8 cellular contexts compared by ENCODE assay signal in the genomic region with DNA sequence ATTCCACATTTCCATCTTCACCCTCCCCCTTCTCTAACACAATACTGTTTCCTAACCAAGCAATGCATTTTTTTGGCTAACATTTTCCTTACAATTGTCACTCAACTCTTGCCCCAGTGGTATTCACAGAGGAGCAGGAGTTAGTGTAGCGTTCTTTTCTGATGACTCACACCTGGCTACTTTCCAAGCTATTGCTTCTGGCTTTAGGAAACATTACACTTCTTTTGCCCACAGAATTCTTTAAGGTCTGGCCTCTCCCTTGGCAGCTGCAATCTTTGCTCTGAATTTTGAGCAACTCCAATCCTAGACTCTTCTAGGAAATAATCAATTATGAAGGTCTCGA. TPM values are rescaled to one million over a fixed set of nuclear protein-coding genes. Genes with fewer than 3 reads are reported as not detected.
A peak's percentile ranks its signal among the peaks of the same experiment; 100 is the strongest.
DNase-seq lines count a peak whose midpoint lies in the region; FAIRE-seq and TF ChIP-seq lines count a peak whose summit lies in the region.

No MANE protein-coding gene starts in this region.

- DNase-seq in Daoy (ENCODE audit: low read depth) (peak; percentile 85), NCI-H2196 (lab: John Stamatoyannopoulos, UW; ENCODE audit: unreplicated experiment) (peak; percentile 44), H1 (ENCODE audit: low read depth in 1 of 2, low spot score in 2 of 2) (no peak), GM12892 (ENCODE audit: insufficient read length) (no peak), activated gamma-delta T cell (lab: John Stamatoyannopoulos, UW) (no peak)
- no peak for DNase-seq in activated CD8-positive, alpha-beta memory T cell treated with anti-CD3 and anti-CD28 coated beads for 24 hours
- no peak for DNase-seq in activated CD4-positive, alpha-beta T cell treated with anti-CD3 and anti-CD28 coated beads for 4 hours

- no peaks in the 10 kb centered on the region for H3K27me3 Mint-ChIP-seq in nephron (ENCODE audit: low read depth)

- H3K4ac ChIP-seq in H1 (replicated peaks; ENCODE audit: insufficient read length, low read depth, low read length) = no peak overlapping the region

- TF ChIP-seq CTCF in H1 (IDR thresholded peaks at IDR 0.05; ENCODE audit: control extremely low read depth in 1 of 3, insufficient read depth in 1 of 3, low read depth in 1 of 3, low read length in 3 of 3) = no peak
- TF ChIP-seq CTCF in nephron (IDR thresholded peaks at IDR 0.05; ENCODE audit: unreplicated experiment in 3 of 3) = no peak

- H3K27ac Mint-ChIP-seq in nephron = peak overlapping the region; percentile 50 to 85 (median 75)

- H3K36me3 Mint-ChIP-seq in nephron (ENCODE audit: low read depth) = no peaks in the 10 kb centered on the region

- POLR2A ChIA-PET in H1 (lab: Charles Lee; ENCODE audit: partially characterized antibody) = no interaction called here

- peaks cover 10 to 23% of the 10 kb centered on the region in 2 experiments for H3K9me3 ChIP-seq in H1 (ENCODE audit: insufficient read depth in 2 of 2, low read depth in 1 of 2, low read length in 1 of 2)

- no peaks in the 10 kb centered on the region; a peak in 2 of 8 replicates for H3K36me3 ChIP-seq in H1 (ENCODE audit: control insufficient read depth in 2 of 4, insufficient read depth in 4 of 4, low read length in 3 of 4)

- peaks cover 18% of the 10 kb centered on the region for H3K9me3 Mint-ChIP-seq in nephron

- no peak overlapping the region for H3K18ac ChIP-seq in H1 (ENCODE audit: extremely low read depth, low read length)

- H4K8ac ChIP-seq in H1 (ENCODE audit: extremely low read depth, insufficient read depth, low read length) = no peak overlapping the region

- no peaks in the 10 kb centered on the region for H4K20me1 ChIP-seq in H1 (replicated peaks in 1 of 2; ENCODE audit: control insufficient read depth in 1 of 2, insufficient read depth in 2 of 2, low read length in 2 of 2)

- H3K14ac ChIP-seq in H1 (ENCODE audit: insufficient read length) = no peak overlapping the region

- H3K4me1 Mint-ChIP-seq in nephron = peaks cover 31% of the 10 kb centered on the region

- H3K23ac ChIP-seq in H1 (ENCODE audit: insufficient read length) = no peak overlapping the region

- no peaks in the 10 kb centered on the region for H3K27me3 ChIP-seq in H1 (replicated peaks in 1 of 4; ENCODE audit: control insufficient read depth in 3 of 4, extremely low read depth in 1 of 4, insufficient read depth in 3 of 4, low read length in 3 of 4)

- no peak for TF ChIP-seq POLR2A in H1 (IDR thresholded peaks at IDR 0.05; ENCODE audit: control extremely low read depth in 1 of 2, low read depth in 2 of 2, low read length in 2 of 2)
- no peak for TF ChIP-seq POLR2A in GM12892 (IDR thresholded peaks at IDR 0.05; ENCODE audit: low read depth, low read length)

- H3K79me2 ChIP-seq in H1 (ENCODE audit: control insufficient read depth in 1 of 2, insufficient read depth in 2 of 2, low read length in 2 of 2) = no peaks in the 10 kb centered on the region

- H3K4me3 ChIP-seq in H1 (ENCODE audit: extremely low read depth in 1 of 4, insufficient read depth in 2 of 4, low read depth in 3 of 4, low read length in 4 of 4) = no peak overlapping the region

- no peaks in the 10 kb centered on the region for H3K23me2 ChIP-seq in H1 (ENCODE audit: low read depth, low read length)

- H3K9ac ChIP-seq in H1 (replicated peaks in 1 of 4; ENCODE audit: extremely low read depth in 1 of 4, low read depth in 3 of 4, low read length in 3 of 4) = no peak overlapping the region

- WGBS in H1 (ENCODE audit: extremely low coverage in 1 of 2, insufficient coverage in 1 of 2, insufficient read length in 1 of 2, insufficient replicate concordance in 2 of 2, low coverage in 1 of 2, low lambda C conversion rate in 2 of 2, missing lambda C conversion rate in 1 of 2), 2 experiments = 64% methylated on average over 2 of the region's 2 CpGs; no CpG with 5 or more reads in 1 of the 2 experiments

- H2AFZ ChIP-seq in H1 (ENCODE audit: low read length) = 0 out of 2 replicates have a peak overlapping the region, but pooled peaks have one; percentile 7

- no peak overlapping the region for H2BK15ac ChIP-seq in H1 (ENCODE audit: low read length)

- H3K27ac ChIP-seq in H1 (ENCODE audit: low read depth, low read length) = no peak overlapping the region

- no peak overlapping the region for H3K4me3 Mint-ChIP-seq in nephron

- H3K56ac ChIP-seq in H1 (replicated peaks; ENCODE audit: insufficient read length, low read depth, low read length) = no peak overlapping the region

- FAIRE-seq in H1 (lab: Jason Lieb, UNC) = no peak
- FAIRE-seq in GM12892 (lab: Jason Lieb, UNC) = no peak

- H4K5ac ChIP-seq in H1 (ENCODE audit: insufficient read length, low read depth, low read length) = no peak overlapping the region

- no peak overlapping the region for H2AK5ac ChIP-seq in H1 (ENCODE audit: low read depth, low read length)

- no peak overlapping the region for H3K4me2 ChIP-seq in H1 (ENCODE audit: insufficient read depth in 1 of 2, low read depth in 2 of 2, low read length in 2 of 2)

- no peak overlapping the region for H2BK12ac ChIP-seq in H1 (ENCODE audit: low read depth, low read length)

- H4K91ac ChIP-seq in H1 (replicated peaks; ENCODE audit: insufficient read length, low read length) = no peak overlapping the region

- H3K4me1 ChIP-seq in H1 (replicated peaks in 1 of 4; ENCODE audit: control insufficient read depth in 3 of 4, insufficient read depth in 4 of 4, low read length in 3 of 4) = peaks cover 0 to 3% (median 0%) of the 10 kb centered on the region in 4 experiments; a peak in 1 of 7 replicates

- H2BK20ac ChIP-seq in H1 (ENCODE audit: low read length) = no peak overlapping the region

- no peak overlapping the region for H2BK5ac ChIP-seq in H1 (ENCODE audit: low read depth, low read length)

- H3K79me1 ChIP-seq in H1 (ENCODE audit: low read depth, low read length) = no peaks in the 10 kb centered on the region

- no peak for TF ChIP-seq EP300 in H1 (IDR thresholded peaks at IDR 0.05; ENCODE audit: borderline replicate concordance in 1 of 2, low read depth in 2 of 2, low read length in 2 of 2)

- CTCF ChIA-PET in H1 (lab: Charles Lee; ENCODE audit: partially characterized antibody) = interaction anchor here (0.7 to 1.9 kb wide), 4 partner anchors 15 to 130 kb away, joined by 3 to 6 read pairs (median 4); no protein-coding TSS in a partner anchor

- H2BK120ac ChIP-seq in H1 (replicated peaks; ENCODE audit: low read depth, low read length) = no peak overlapping the region

- TF ChIP-seq RAD21 in H1 (IDR thresholded peaks at IDR 0.05 in 1 of 2, conservative IDR thresholded peaks at IDR 0.05 in 1 of 2; ENCODE audit: low read depth in 2 of 2, low read length in 2 of 2) = no peak

TF ChIP-seq in H1, 55 proteins besides CTCF, POLR2A, EP300 and RAD21:
- TF ChIP-seq JUND (IDR thresholded peaks at IDR 0.05; ENCODE audit: low read length) (peak; percentile 45; the same call in 1 of the 2 replicates), USF2 (IDR thresholded peaks at IDR 0.05; ENCODE audit: low read length) (no peak), CHD1 (IDR thresholded peaks at IDR 0.05; ENCODE audit: low read depth, low read length) (no peak), GTF2F1 (IDR thresholded peaks at IDR 0.05; ENCODE audit: borderline replicate concordance, low read depth, low read length) (no peak), KDM1A (IDR thresholded peaks at IDR 0.05; ENCODE audit: borderline replicate concordance, low read length) (no peak)

RNA-seq across cellular contexts. Expression of gene PDGFC, which starts 27.5 kb away (rescaled TPM):
- total RNA-seq in Daoy (2014; rRNA removed; shearing (Covaris generic)) = 34.0 and 53.0 TPM in 2 replicates
- total RNA-seq in H1 (2021; fragmentation: NEBNext Ultra II Directional; extraction: Animal tissue kit (Norgen Biotek cat#: 25700)) = 2.1 and 2.7 TPM in 2 replicates
- polyA plus RNA-seq in H1 (2011; rRNA removed) = 0.46 and 0.65 TPM in 2 replicates
- 0.57 TPM for polyA plus RNA-seq in H1 (2011; cell fraction: cytosol; rRNA removed)
- polyA plus RNA-seq in H1 (2011; cell fraction: nucleus; rRNA removed) = 1.4 TPM
- 0.71 to 3.5 TPM (median 2.1 TPM) in 4 replicates for polyA plus RNA-seq in H1 (2012, experiment 1 of 2)
- polyA plus RNA-seq in H1 (2012, experiment 2 of 2) = 0.30 TPM
- 2.0 TPM for polyA plus RNA-seq in H1 (2013, experiment 1 of 2)
- polyA plus RNA-seq in H1 (2013, experiment 2 of 2) = 1.7 TPM
- polyA minus RNA-seq in H1 (2011; rRNA and poly(A)+ RNA removed) = 2.7 and 2.9 TPM in 2 replicates
- polyA minus RNA-seq in H1 (2011; cell fraction: cytosol; rRNA and poly(A)+ RNA removed) = 4.8 TPM
- 5.1 TPM for polyA minus RNA-seq in H1 (2011; cell fraction: nucleus; rRNA and poly(A)+ RNA removed)
- not detected for polyA plus RNA-seq in GM12892 (2012; ENCODE audit: missing spikeins)

Comparison
In these comparisons a context has a peak if more than half of its experiments do, and no peak if none do; other contexts are left out.
1. DNase-seq: peak in Daoy (single experiment) and NCI-H2196 (single experiment); none in H1 (0 of 2), GM12892 (single experiment), activated CD8-positive, alpha-beta memory T cell treated with anti-CD3 and anti-CD28 coated beads for 24 hours (single experiment), activated gamma-delta T cell (single experiment) and activated CD4-positive, alpha-beta T cell treated with anti-CD3 and anti-CD28 coated beads for 4 hours (0 of 2).